In genomic region chrY:7273587-7274203, GRCh38 we compare ENCODE assay signal across 8 cellular contexts.
DNase-seq lines count a peak whose midpoint lies in the region; ATAC-seq and FAIRE-seq lines count a peak whose summit lies in the region.

No MANE protein-coding gene starts in this region.

- DNase-seq in CMK (ENCODE audit: low read depth), result peak; percentile 35
- peak; percentile 85 for DNase-seq in T-helper 2 cell treated with Interferon-gamma antibody and Interleukin-4, amounts not matched to agents 5 μg/mL and 100 μg/mL, for 36 hours (ENCODE audit: low spot score)
- DNase-seq in epithelial cell of prostate (ENCODE audit: low read depth, low spot score), result no peak
- DNase-seq in small intestine, result peak; percentile 79
- DNase-seq in left colon, result no peak
- DNase-seq in NCI-H345 (lab: John Stamatoyannopoulos, UW), result no peak

- H3K9me3 Mint-ChIP-seq in T-helper 2 cell treated with Interferon-gamma antibody and Interleukin-4, amounts not matched to agents 5 μg/mL and 100 μg/mL, for 36 hours, result no peaks in the 10 kb centered on the region

- peak overlapping the region; percentile 96 for H3K4me3 Mint-ChIP-seq in T-helper 2 cell treated with Interferon-gamma antibody and Interleukin-4, amounts not matched to agents 5 μg/mL and 100 μg/mL, for 36 hours

- H3K27me3 Mint-ChIP-seq in T-helper 2 cell treated with Interferon-gamma antibody and Interleukin-4, amounts not matched to agents 5 μg/mL and 100 μg/mL, for 36 hours (ENCODE audit: low read depth), result no peaks in the 10 kb centered on the region

- H3K4me1 ChIP-seq in small intestine (ENCODE audit: control insufficient read depth in 2 of 2, insufficient read depth in 1 of 2, low read depth in 1 of 2, low read length in 1 of 2), result no peaks in the 10 kb centered on the region

- peaks cover 30% of the 10 kb centered on the region for H3K36me3 Mint-ChIP-seq in T-helper 2 cell treated with Interferon-gamma antibody and Interleukin-4, amounts not matched to agents 5 μg/mL and 100 μg/mL, for 36 hours (ENCODE audit: low read depth)

- peaks cover 13% of the 10 kb centered on the region for H3K4me1 Mint-ChIP-seq in T-helper 2 cell treated with Interferon-gamma antibody and Interleukin-4, amounts not matched to agents 5 μg/mL and 100 μg/mL, for 36 hours (ENCODE audit: low read depth)

- peak overlapping the region in 1 of 2 donors; percentile 54 for H3K4me3 ChIP-seq in small intestine (ENCODE audit: low read depth in 1 of 2, low read length in 2 of 2)

- H3K27ac Mint-ChIP-seq in T-helper 2 cell treated with Interferon-gamma antibody and Interleukin-4, amounts not matched to agents 5 μg/mL and 100 μg/mL, for 36 hours, result peak overlapping the region; percentile 97

- no peak for FAIRE-seq in small intestine (lab: Jason Lieb, UNC)

- 0% methylated on average over 13 to 65 of the region's 65 CpGs; no CpG with 5 or more reads in 1 of the 3 donors for WGBS in small intestine, 3 donors

- H3K9me3 ChIP-seq in small intestine (ENCODE audit: control insufficient read depth, low read depth), result no peaks in the 10 kb centered on the region

- intact Hi-C loops in left colon (cut with DNase I, micrococcal nuclease), result no loop called here

- H3K27ac ChIP-seq in epithelial cell of prostate (peak overlapping the region; percentile 71), small intestine (ENCODE audit: low read depth in 1 of 2, low read length in 1 of 2) (peak overlapping the region in 1 of 2 donors; percentile 94)

- peak; percentile 76 for ATAC-seq in HG02981 (IDR thresholded peaks at IDR 0.05; ENCODE audit: unreplicated experiment)
- no peak for ATAC-seq in left colon
- ATAC-seq in HG02852 (IDR thresholded peaks at IDR 0.05; ENCODE audit: unreplicated experiment), result no peak

- no peaks in the 10 kb centered on the region for H3K27me3 ChIP-seq in small intestine (ENCODE audit: control insufficient read depth in 2 of 2, insufficient read depth in 2 of 2, low read length in 2 of 2)

- no peaks in the 10 kb centered on the region for H3K36me3 ChIP-seq in small intestine (ENCODE audit: control insufficient read depth in 2 of 2, insufficient read depth in 2 of 2, low read length in 2 of 2)

Comparison
In these comparisons a context has a peak if more than half of its experiments do, and no peak if none do; other contexts are left out.
1. DNase-seq: peak in CMK (single experiment), T-helper 2 cell treated with Interferon-gamma antibody and Interleukin-4, amounts not matched to agents 5 μg/mL and 100 μg/mL, for 36 hours (single experiment) and small intestine (single experiment); none in epithelial cell of prostate (single experiment), left colon (0 of 2) and NCI-H345 (single experiment).